In the genomic region with DNA sequence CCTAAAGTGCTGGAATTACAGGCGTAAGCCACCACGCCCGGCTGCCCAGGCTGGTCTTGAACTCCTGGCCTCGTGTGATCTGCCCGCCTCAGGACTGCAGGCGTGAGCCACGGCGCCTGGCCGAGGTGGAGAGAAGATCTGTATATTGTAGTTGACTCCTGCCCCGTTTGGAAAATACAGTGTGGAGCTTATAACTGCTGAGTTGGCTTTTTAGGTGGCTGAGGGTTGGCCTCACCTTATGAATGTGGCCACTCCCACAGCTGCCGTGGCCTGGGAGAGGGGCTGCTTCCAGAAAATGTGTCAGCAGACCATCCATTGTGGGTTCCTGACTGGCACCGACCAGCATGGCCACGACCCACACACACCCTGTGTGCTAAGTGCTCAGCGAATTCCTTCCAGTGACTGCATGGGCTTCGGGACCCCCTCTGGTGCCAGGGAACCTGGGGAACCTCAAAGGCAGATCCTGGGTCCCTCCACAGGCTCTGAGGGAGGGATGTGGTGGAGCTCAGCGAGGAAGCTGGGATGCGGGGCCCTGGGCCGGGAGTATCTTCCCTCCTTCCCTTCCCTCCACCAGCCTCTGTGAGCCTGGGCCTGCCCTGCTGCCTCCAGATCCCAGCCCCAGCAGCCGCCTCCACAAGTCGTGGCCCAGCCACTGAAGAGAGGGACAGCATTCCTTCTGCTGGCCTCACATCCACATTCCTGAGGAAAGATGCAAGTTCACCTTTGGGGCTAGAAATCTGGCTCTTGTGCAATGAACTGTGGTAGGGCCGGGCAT, we compare ENCODE assay signal across 1 cellular context.
TF ChIP-seq lines count a peak whose summit lies in the region.

No MANE protein-coding gene starts in this region.

TF ChIP-seq in H1, 55 proteins besides CTCF, POLR2A, EP300 and RAD21:
- peak; percentile 32; the same call in 1 of the 2 replicates for TF ChIP-seq MAFK (IDR thresholded peaks at IDR 0.05; ENCODE audit: low read depth, low read length)
- TF ChIP-seq SP1 (IDR thresholded peaks at IDR 0.05; ENCODE audit: low read depth, low read length) = no peak
